In the genomic region with DNA sequence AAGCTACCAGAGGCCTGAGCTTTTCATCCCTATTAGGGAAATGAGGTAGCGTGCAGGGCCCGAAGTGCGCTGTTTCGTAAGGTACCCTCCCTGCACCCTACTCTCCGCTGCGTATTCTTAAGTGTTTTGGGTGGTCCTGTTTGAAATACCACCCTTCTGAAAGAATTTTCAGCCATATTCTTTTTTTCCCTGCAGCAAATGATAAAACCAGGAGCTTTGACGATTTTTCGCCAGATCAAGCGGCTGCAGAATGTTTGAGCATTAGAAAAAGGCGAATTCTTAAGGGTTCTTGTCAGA, we compare ENCODE assay signal across 1 cellular context.
A peak's percentile ranks its signal among the peaks of the same experiment; 100 is the strongest.
TF ChIP-seq lines count a peak whose summit lies in the region.

No MANE protein-coding gene starts in this region.

TF ChIP-seq in K562, 482 proteins besides CTCF, POLR2A, EP300 and RAD21 (continued from another document):
- TF ChIP-seq SRSF7 (optimal IDR thresholded peaks at IDR 0.05; ENCODE audit: low read depth, low read length): no peak
- TF ChIP-seq, protein P1, sequence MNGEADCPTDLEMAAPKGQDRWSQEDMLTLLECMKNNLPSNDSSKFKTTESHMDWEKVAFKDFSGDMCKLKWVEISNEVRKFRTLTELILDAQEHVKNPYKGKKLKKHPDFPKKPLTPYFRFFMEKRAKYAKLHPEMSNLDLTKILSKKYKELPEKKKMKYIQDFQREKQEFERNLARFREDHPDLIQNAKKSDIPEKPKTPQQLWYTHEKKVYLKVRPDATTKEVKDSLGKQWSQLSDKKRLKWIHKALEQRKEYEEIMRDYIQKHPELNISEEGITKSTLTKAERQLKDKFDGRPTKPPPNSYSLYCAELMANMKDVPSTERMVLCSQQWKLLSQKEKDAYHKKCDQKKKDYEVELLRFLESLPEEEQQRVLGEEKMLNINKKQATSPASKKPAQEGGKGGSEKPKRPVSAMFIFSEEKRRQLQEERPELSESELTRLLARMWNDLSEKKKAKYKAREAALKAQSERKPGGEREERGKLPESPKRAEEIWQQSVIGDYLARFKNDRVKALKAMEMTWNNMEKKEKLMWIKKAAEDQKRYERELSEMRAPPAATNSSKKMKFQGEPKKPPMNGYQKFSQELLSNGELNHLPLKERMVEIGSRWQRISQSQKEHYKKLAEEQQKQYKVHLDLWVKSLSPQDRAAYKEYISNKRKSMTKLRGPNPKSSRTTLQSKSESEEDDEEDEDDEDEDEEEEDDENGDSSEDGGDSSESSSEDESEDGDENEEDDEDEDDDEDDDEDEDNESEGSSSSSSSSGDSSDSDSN (IDR thresholded peaks at IDR 0.05; ENCODE audit: borderline replicate concordance in 1 of 2, low read depth in 2 of 2, low read length in 2 of 2): no peak; a peak in 1 of 4 replicates
- peak in 1 of 2 experiments; percentile 37 for TF ChIP-seq AFF1 (IDR thresholded peaks at IDR 0.05; ENCODE audit: low read depth in 1 of 2, partially characterized antibody in 2 of 2)
- TF ChIP-seq, protein P2, sequence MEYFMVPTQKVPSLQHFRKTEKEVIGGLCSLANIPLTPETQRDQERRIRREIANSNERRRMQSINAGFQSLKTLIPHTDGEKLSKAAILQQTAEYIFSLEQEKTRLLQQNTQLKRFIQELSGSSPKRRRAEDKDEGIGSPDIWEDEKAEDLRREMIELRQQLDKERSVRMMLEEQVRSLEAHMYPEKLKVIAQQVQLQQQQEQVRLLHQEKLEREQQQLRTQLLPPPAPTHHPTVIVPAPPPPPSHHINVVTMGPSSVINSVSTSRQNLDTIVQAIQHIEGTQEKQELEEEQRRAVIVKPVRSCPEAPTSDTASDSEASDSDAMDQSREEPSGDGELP (CRISPR knock-in tag; IDR thresholded peaks at IDR 0.05; ENCODE audit: borderline replicate concordance): peak; percentile 86
- TF ChIP-seq, protein P3, sequence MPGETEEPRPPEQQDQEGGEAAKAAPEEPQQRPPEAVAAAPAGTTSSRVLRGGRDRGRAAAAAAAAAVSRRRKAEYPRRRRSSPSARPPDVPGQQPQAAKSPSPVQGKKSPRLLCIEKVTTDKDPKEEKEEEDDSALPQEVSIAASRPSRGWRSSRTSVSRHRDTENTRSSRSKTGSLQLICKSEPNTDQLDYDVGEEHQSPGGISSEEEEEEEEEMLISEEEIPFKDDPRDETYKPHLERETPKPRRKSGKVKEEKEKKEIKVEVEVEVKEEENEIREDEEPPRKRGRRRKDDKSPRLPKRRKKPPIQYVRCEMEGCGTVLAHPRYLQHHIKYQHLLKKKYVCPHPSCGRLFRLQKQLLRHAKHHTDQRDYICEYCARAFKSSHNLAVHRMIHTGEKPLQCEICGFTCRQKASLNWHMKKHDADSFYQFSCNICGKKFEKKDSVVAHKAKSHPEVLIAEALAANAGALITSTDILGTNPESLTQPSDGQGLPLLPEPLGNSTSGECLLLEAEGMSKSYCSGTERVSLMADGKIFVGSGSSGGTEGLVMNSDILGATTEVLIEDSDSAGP (CRISPR knock-in tag; IDR thresholded peaks at IDR 0.05): no peak
- no peak for TF ChIP-seq POLR2B (IDR thresholded peaks at IDR 0.05; ENCODE audit: low read depth, partially characterized antibody)
- no peak for TF ChIP-seq NRF1 (conservative IDR thresholded peaks at IDR 0.05 in 1 of 2, IDR thresholded peaks at IDR 0.05 in 1 of 2)
- TF ChIP-seq BHLHE40 (IDR thresholded peaks at IDR 0.05; ENCODE audit: low read length): peak; percentile 48; the same call in 1 of the 2 replicates
- peak; percentile 84 for TF ChIP-seq DACH1 (IDR thresholded peaks at IDR 0.05; ENCODE audit: partially characterized antibody)
- peak in 1 of 2 experiments; percentile 57; a peak in 1 of 4 replicates for TF ChIP-seq SRF (CRISPR knock-in tag; IDR thresholded peaks at IDR 0.05)
- no peak for TF ChIP-seq ZNF224 (CRISPR knock-in tag; IDR thresholded peaks at IDR 0.05)
- TF ChIP-seq ZNF785 (CRISPR knock-in tag; IDR thresholded peaks at IDR 0.05): no peak
- no peak for TF ChIP-seq GABPB2 (CRISPR knock-in tag; conservative IDR thresholded peaks at IDR 0.05)
- no peak for TF ChIP-seq CHAMP1 (IDR thresholded peaks at IDR 0.05)
- TF ChIP-seq MXI1 (IDR thresholded peaks at IDR 0.05; ENCODE audit: low read depth, low read length): peak; percentile 3; the same call in 1 of the 2 replicates
- TF ChIP-seq LCOR (CRISPR knock-in tag; IDR thresholded peaks at IDR 0.05): no peak
- no peak for TF ChIP-seq FIP1L1 (IDR thresholded peaks at IDR 0.05; ENCODE audit: low read depth, low read length, poor library complexity, severe bottlenecking)
- TF ChIP-seq, protein P4, sequence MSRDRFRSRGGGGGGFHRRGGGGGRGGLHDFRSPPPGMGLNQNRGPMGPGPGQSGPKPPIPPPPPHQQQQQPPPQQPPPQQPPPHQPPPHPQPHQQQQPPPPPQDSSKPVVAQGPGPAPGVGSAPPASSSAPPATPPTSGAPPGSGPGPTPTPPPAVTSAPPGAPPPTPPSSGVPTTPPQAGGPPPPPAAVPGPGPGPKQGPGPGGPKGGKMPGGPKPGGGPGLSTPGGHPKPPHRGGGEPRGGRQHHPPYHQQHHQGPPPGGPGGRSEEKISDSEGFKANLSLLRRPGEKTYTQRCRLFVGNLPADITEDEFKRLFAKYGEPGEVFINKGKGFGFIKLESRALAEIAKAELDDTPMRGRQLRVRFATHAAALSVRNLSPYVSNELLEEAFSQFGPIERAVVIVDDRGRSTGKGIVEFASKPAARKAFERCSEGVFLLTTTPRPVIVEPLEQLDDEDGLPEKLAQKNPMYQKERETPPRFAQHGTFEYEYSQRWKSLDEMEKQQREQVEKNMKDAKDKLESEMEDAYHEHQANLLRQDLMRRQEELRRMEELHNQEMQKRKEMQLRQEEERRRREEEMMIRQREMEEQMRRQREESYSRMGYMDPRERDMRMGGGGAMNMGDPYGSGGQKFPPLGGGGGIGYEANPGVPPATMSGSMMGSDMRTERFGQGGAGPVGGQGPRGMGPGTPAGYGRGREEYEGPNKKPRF (IDR thresholded peaks at IDR 0.05; ENCODE audit: low read depth, low read length): no peak
- 0 out of 2 replicates have a peak, but pooled peaks have one; percentile 19 for TF ChIP-seq SMARCA4 (IDR thresholded peaks at IDR 0.05)
- peak; percentile 84 for TF ChIP-seq SAP30 (IDR thresholded peaks at IDR 0.05; ENCODE audit: borderline replicate concordance, insufficient read depth, low read depth, low read length, poor library complexity, severe bottlenecking)
- peak; percentile 56 for TF ChIP-seq CEBPB (tag; IDR thresholded peaks at IDR 0.05)
- TF ChIP-seq, protein P5, sequence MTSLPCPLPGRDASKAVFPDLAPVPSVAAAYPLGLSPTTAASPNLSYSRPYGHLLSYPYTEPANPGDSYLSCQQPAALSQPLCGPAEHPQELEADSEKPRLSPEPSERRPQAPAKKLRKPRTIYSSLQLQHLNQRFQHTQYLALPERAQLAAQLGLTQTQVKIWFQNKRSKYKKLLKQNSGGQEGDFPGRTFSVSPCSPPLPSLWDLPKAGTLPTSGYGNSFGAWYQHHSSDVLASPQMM (CRISPR knock-in tag; IDR thresholded peaks at IDR 0.05): no peak
- TF ChIP-seq, protein P6, sequence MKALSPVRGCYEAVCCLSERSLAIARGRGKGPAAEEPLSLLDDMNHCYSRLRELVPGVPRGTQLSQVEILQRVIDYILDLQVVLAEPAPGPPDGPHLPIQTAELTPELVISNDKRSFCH (CRISPR knock-in tag; IDR thresholded peaks at IDR 0.05): no peak
- TF ChIP-seq, protein P6 (tag; IDR thresholded peaks at IDR 0.05): no peak
- TF ChIP-seq SMARCE1 (IDR thresholded peaks at IDR 0.05): 0 out of 2 replicates have a peak, but pooled peaks have one; percentile 34
- TF ChIP-seq PTRF (tag; IDR thresholded peaks at IDR 0.05): 0 out of 2 replicates have a peak, but pooled peaks have one; percentile 18
- no peak for TF ChIP-seq DPF2 (IDR thresholded peaks at IDR 0.05)
TF ChIP-seq in K562: peak in this region for 12.
